In genomic region chrX:153969904-153970397, GRCh38 we compare ENCODE assay signal across 3 cellular contexts.
TF ChIP-seq lines count a peak whose summit lies in the region.

No MANE protein-coding gene starts in this region.

TF ChIP-seq in SK-N-SH, 30 proteins besides CTCF, POLR2A, EP300 and RAD21:
- TF ChIP-seq SMC3 (IDR thresholded peaks at IDR 0.05; ENCODE audit: low read depth, low read length) (no peak), PBX3 (IDR thresholded peaks at IDR 0.05) (no peak), POLR2AphosphoS5 (IDR thresholded peaks at IDR 0.05; ENCODE audit: low read depth, low read length) (no peak), NRF1 (IDR thresholded peaks at IDR 0.05; ENCODE audit: low read depth, low read length) (peak; percentile 56)

TF ChIP-seq in endothelial cell of umbilical vein, 7 proteins besides CTCF, POLR2A, EP300 and RAD21:
- no peak for TF ChIP-seq EZH2 (IDR thresholded peaks at IDR 0.05; ENCODE audit: borderline replicate concordance, low read depth, low read length, severe bottlenecking)
- TF ChIP-seq GATA2 (IDR thresholded peaks at IDR 0.05; ENCODE audit: insufficient read depth, insufficient read length, low read depth, low read length) = no peak
- no peak for TF ChIP-seq MAX (IDR thresholded peaks at IDR 0.05; ENCODE audit: insufficient read depth, insufficient read length)
- no peak for TF ChIP-seq JUN (IDR thresholded peaks at IDR 0.05; ENCODE audit: borderline replicate concordance, insufficient read depth, insufficient read length, low read depth)
- TF ChIP-seq FOS (IDR thresholded peaks at IDR 0.05; ENCODE audit: borderline replicate concordance, insufficient read depth, low read length) = no peak
- TF ChIP-seq POLR2AphosphoS5 (IDR thresholded peaks at IDR 0.05; ENCODE audit: insufficient read depth, low read depth, low read length) = no peak
- no peak for TF ChIP-seq MYC (IDR thresholded peaks at IDR 0.05; ENCODE audit: low read depth, low read length)
TF ChIP-seq in endothelial cell of umbilical vein: peak in this region for 0.

TF ChIP-seq in neural cell, 6 proteins besides CTCF, POLR2A, EP300 and RAD21:
- no peak for TF ChIP-seq SMC3 (conservative IDR thresholded peaks at IDR 0.05; ENCODE audit: poor library complexity)
- TF ChIP-seq POLR2AphosphoS5 (IDR thresholded peaks at IDR 0.05) = no peak
